ENCODE assay signal across 24 cellular contexts in genomic region chr22:17115311-17115710, GRCh38. TPM values are rescaled to one million over a fixed set of nuclear protein-coding genes. Genes with fewer than 3 reads are reported as not detected.
DNase-seq lines count a peak whose midpoint lies in the region; ATAC-seq and TF ChIP-seq lines count a peak whose summit lies in the region.
"Had no signal": no experiment of that assay in that cellular context is flagged by ENCODE, and none has a peak within 500 bp of the region (broad histone marks: within the 10 kb centered on the region; RNA-seq: fewer than 3 reads in every experiment).

No MANE protein-coding gene starts in this region.

- H3K9ac ChIP-seq in BLaER1 (no peak overlapping the region), Loucy (ENCODE audit: low read depth, low read length, poor library complexity, severe bottlenecking) (peak overlapping the region; percentile 57)

- H3K4me1 ChIP-seq in BLaER1 (peaks cover 84% of the 10 kb centered on the region), Loucy (ENCODE audit: insufficient read depth, low read length, poor library complexity, severe bottlenecking) (peaks cover 47% of the 10 kb centered on the region)

- ATAC-seq in GM21576 (IDR thresholded peaks at IDR 0.05; ENCODE audit: unreplicated experiment) (no peak), HG03378 (IDR thresholded peaks at IDR 0.05; ENCODE audit: unreplicated experiment) (no peak)
- ATAC-seq: esophagus mucosa; gastroesophageal sphincter; PC-3; stimulated activated naive CD8-positive, alpha-beta T cell treated with anti-CD3 and anti-CD28 coated beads, Interleukin-15, Interleukin-2, amounts not matched to agents 100 U/mL and 50 U/mL, for 24 hours had no signal

- H3K9me3 ChIP-seq in BLaER1, result no peaks in the 10 kb centered on the region
- H3K9me3 ChIP-seq in Loucy (ENCODE audit: insufficient read depth, low read depth, low read length), result no peaks in the 10 kb centered on the region
- H3K9me3 ChIP-seq: gastroesophageal sphincter, transverse colon had no signal

- H3K4me2 ChIP-seq in BLaER1 (peak overlapping the region; percentile 99), Loucy (ENCODE audit: low read depth, low read length, poor library complexity, severe bottlenecking) (peak overlapping the region; percentile 79)

- H3K27ac ChIP-seq in 22Rv1 (peak overlapping the region; percentile 41; the same call in 1 of the 2 replicates), BLaER1 (peak overlapping the region; percentile 61; the same call in 1 of the 2 replicates), dorsolateral prefrontal cortex (peak overlapping the region in 51 of 59 donors; percentile 4 to 87 (median 70))
- H3K27ac ChIP-seq: gastroesophageal sphincter, transverse colon had no signal

- intact Hi-C loops in dorsolateral prefrontal cortex (cut with DNase I), result loop anchor here (5.0 kb wide), 2 partner anchors 42 to 57 kb away; partner anchors contain the start of gene HDHD5 (in 1 of the 2)

- peaks cover 2% of the 10 kb centered on the region; the same call in 1 of the 2 replicates for H3K27me3 ChIP-seq in BLaER1
- no peaks in the 10 kb centered on the region for H3K27me3 ChIP-seq in Loucy (ENCODE audit: insufficient read depth, low read length, poor library complexity, severe bottlenecking)
- no peaks in the 10 kb centered on the region for H3K27me3 ChIP-seq in dorsolateral prefrontal cortex

- H2AFZ ChIP-seq in Loucy (ENCODE audit: low read length), result no peak overlapping the region

- TF ChIP-seq CTCF in 22Rv1 (IDR thresholded peaks at IDR 0.05) (no peak), Loucy (conservative IDR thresholded peaks at IDR 0.05; ENCODE audit: low read length) (no peak), dorsolateral prefrontal cortex (IDR thresholded peaks at IDR 0.05 in 54 of 56, conservative IDR thresholded peaks at IDR 0.05 in 2 of 56; ENCODE audit: low read depth in 1 of 56, partially characterized antibody in 56 of 56) (no peak)

- no peaks in the 10 kb centered on the region for H3K9me2 ChIP-seq in Loucy (replicated peaks; ENCODE audit: low read depth, low read length)

- DNase-seq in dorsolateral prefrontal cortex, result no peak
- DNase-seq in Ammon's horn (ENCODE audit: low spot score), result no peak
- DNase-seq: activated B cell treated with CpG ODN at 0.5 μM for 24 hours; C1 segment of cervical spinal cord; DMS79 treated with DMSO at 0.1 percent for 48 hours; HFFc6; kidney glomerular epithelial cell; mammary epithelial cell; NCI-H1930; NCI-H226; PC-3; SIG-M5; stimulated activated CD4-positive, alpha-beta T cell treated with anti-CD3 and anti-CD28 coated beads, Interleukin-1b, Interleukin-23, amount 100 ng/mL, for 48 hours; stimulated activated naive CD8-positive, alpha-beta T cell treated with anti-CD3 and anti-CD28 coated beads, Interleukin-15, Interleukin-2, amounts not matched to agents 100 U/mL and 50 U/mL, for 24 hours; T-helper 1 cell; transverse colon had no signal

- H3K79me2 ChIP-seq in Loucy (ENCODE audit: insufficient read depth, low read length), result no peaks in the 10 kb centered on the region

- H3K36me3 ChIP-seq in BLaER1, result peaks cover 5% of the 10 kb centered on the region
- no peaks in the 10 kb centered on the region for H3K36me3 ChIP-seq in Loucy (ENCODE audit: insufficient read depth, low read length)
- H3K36me3 ChIP-seq: transverse colon had no signal

- H4K20me1 ChIP-seq in BLaER1 (peaks cover 59% of the 10 kb centered on the region), Loucy (ENCODE audit: insufficient read depth, low read length, poor library complexity, severe bottlenecking) (no peaks in the 10 kb centered on the region)

- H3K4me3 ChIP-seq in BLaER1 (no peak overlapping the region), Loucy (ENCODE audit: low read length, poor library complexity, severe bottlenecking) (no peak overlapping the region), dorsolateral prefrontal cortex (no peak overlapping the region)
- H3K4me3 ChIP-seq: gastroesophageal sphincter, transverse colon had no signal

- peaks cover 21% of the 10 kb centered on the region; the same call in 1 of the 2 replicates for H3F3A ChIP-seq in Loucy (ENCODE audit: low read depth)

RNA-seq across cellular contexts. Expression of gene TMEM121B, which starts 5.8 kb away (rescaled TPM):
- total RNA-seq in dorsolateral prefrontal cortex, result 10 to 100 TPM in 114 of 120 experiments, 1 to 10 TPM in 6; 5.0 to 22.9 (median 14.6) TPM
- total RNA-seq: bronchial epithelial cell had no signal

RNA-seq across cellular contexts. Expression of gene IL17RA, which starts 30.5 kb away (rescaled TPM):
- total RNA-seq in dorsolateral prefrontal cortex, result 10 to 100 TPM in 82 of 120 experiments, 1 to 10 TPM in 38; 5.6 to 23.7 (median 11.0) TPM

RNA-seq across cellular contexts. Expression of gene HDHD5, which starts 43.8 kb away (rescaled TPM):
- total RNA-seq in dorsolateral prefrontal cortex, result 10 to 100 TPM; 13.5 to 28.7 (median 21.8) TPM
